Comparison of ENCODE assay signal across 8 cellular contexts in genomic region chr12:51341259-51342007, GRCh38. TPM values are rescaled to one million over a fixed set of nuclear protein-coding genes. Genes with fewer than 3 reads are reported as not detected.
DNase-seq lines count a peak whose midpoint lies in the region; ATAC-seq and TF ChIP-seq lines count a peak whose summit lies in the region.

No MANE protein-coding gene starts in this region.

- H3K27ac ChIP-seq in gastroesophageal sphincter, result peak overlapping the region in 1 of 4 donors; percentile 29
- peak overlapping the region; percentile 38 for H3K27ac ChIP-seq in osteoblast (ENCODE audit: low read depth, low read length)
- H3K27ac ChIP-seq in transverse colon, result peak overlapping the region in 3 of 4 donors; percentile 30 to 54 (median 36)

- ATAC-seq in gastroesophageal sphincter (peak; percentile 79), GM21526 (IDR thresholded peaks at IDR 0.05; ENCODE audit: low FRiP score, unreplicated experiment) (no peak)

- H3K27me3 ChIP-seq in gastroesophageal sphincter (no peaks in the 10 kb centered on the region), osteoblast (ENCODE audit: insufficient read depth, low read length) (no peaks in the 10 kb centered on the region), transverse colon (no peaks in the 10 kb centered on the region)

- intact Hi-C loops in transverse colon (cut with DNase I; ENCODE audit: low total_unique reads), result no loop called here

- TF ChIP-seq EP300 in gastroesophageal sphincter (IDR thresholded peaks at IDR 0.05) (no peak), transverse colon (IDR thresholded peaks at IDR 0.05; ENCODE audit: low read depth) (no peak)

- H3K9me3 ChIP-seq in gastroesophageal sphincter, result no peaks in the 10 kb centered on the region
- no peaks in the 10 kb centered on the region for H3K9me3 ChIP-seq in osteoblast (ENCODE audit: low read depth, low read length)
- H3K9me3 ChIP-seq in transverse colon, result no peaks in the 10 kb centered on the region

- no peak for TF ChIP-seq POLR2A in gastroesophageal sphincter (IDR thresholded peaks at IDR 0.05)
- TF ChIP-seq POLR2A in transverse colon (IDR thresholded peaks at IDR 0.05), result no peak

- H3K4me1 ChIP-seq in gastroesophageal sphincter (peaks cover 0 to 4% (median 3%) of the 10 kb centered on the region in 3 donors), osteoblast (ENCODE audit: insufficient read depth, low read length) (peaks cover 16% of the 10 kb centered on the region), transverse colon (peaks cover 0 to 7% (median 0%) of the 10 kb centered on the region in 4 donors)

- peak overlapping the region; percentile 96 for H3K4me2 ChIP-seq in osteoblast (ENCODE audit: insufficient read depth, low read length)

- no peaks in the 10 kb centered on the region for H3K79me2 ChIP-seq in osteoblast (ENCODE audit: insufficient read depth, low read length)

- peak; percentile 99 for TF ChIP-seq CTCF in LNCaP clone FGC (IDR thresholded peaks at IDR 0.05; ENCODE audit: control insufficient read depth, extremely low read depth, insufficient read depth)
- peak in 3 of 4 experiments; percentile 91 to 96 (median 94) for TF ChIP-seq CTCF in gastroesophageal sphincter (IDR thresholded peaks at IDR 0.05)
- peak; percentile 99 for TF ChIP-seq CTCF in osteoblast (IDR thresholded peaks at IDR 0.05; ENCODE audit: extremely low read depth, low read depth, low read length)
- TF ChIP-seq CTCF in transverse colon (IDR thresholded peaks at IDR 0.05), result peak; percentile 96 to 99 (median 98)

- in situ Hi-C loops in G401 (cut with HindIII; ENCODE audit: low sequenced_read_pairs) (no loop called here), transverse colon (cut with MboI; ENCODE audit: low pct_ligation_motif_present in 1 of 4, low pct_unique_long_range_greater_than_20kb in 1 of 4, low sequenced_read_pairs in 3 of 4) (loop anchor here (5.0 to 25.0 kb wide), 3 partner anchors 69 to 279 kb away; partner anchors contain the start of gene SMAGP (in 1 of the 4))

- peak overlapping the region; percentile 98 for H2AFZ ChIP-seq in osteoblast (ENCODE audit: low read length)

- no peaks in the 10 kb centered on the region for H4K20me1 ChIP-seq in osteoblast (ENCODE audit: insufficient read depth, low read length)

- H3K4me3 ChIP-seq in LNCaP clone FGC (ENCODE audit: low read depth, low read length) (no peak overlapping the region), gastroesophageal sphincter (peak overlapping the region in 1 of 2 donors; percentile 21), osteoblast (ENCODE audit: insufficient read depth, low read length) (peak overlapping the region; percentile 70), transverse colon (peak overlapping the region in 1 of 4 donors; percentile 32)

- H3K36me3 ChIP-seq in gastroesophageal sphincter (no peaks in the 10 kb centered on the region), osteoblast (ENCODE audit: insufficient read depth, low read length) (no peaks in the 10 kb centered on the region), transverse colon (no peaks in the 10 kb centered on the region)

- DNase-seq in G401 (ENCODE audit: low spot score), result peak; percentile 79
- DNase-seq in LNCaP clone FGC (ENCODE audit: low read depth), result peak; percentile 32
- DNase-seq in SHP77 treated with DMSO at 0.1 percent for 48 hours (lab: John Stamatoyannopoulos, UW), result peak; percentile 16
- DNase-seq in activated naive CD4-positive, alpha-beta T cell treated with Interleukin-2 at 50 U/mL for 16 hours, result peak; percentile 71
- peak; percentile 89 for DNase-seq in osteoblast (ENCODE audit: insufficient read length, low spot score, missing footprints)
- DNase-seq in transverse colon, result peak; percentile 82

- 18 to 24% methylated on average over 6 of the region's 9 CpGs for WGBS in gastroesophageal sphincter (ENCODE audit: low coverage in 1 of 2), 2 donors
- WGBS in transverse colon (ENCODE audit: low coverage in 1 of 2), 2 donors, result 23 to 29% methylated on average over 3 to 9 of the region's 9 CpGs

RNA-seq across cellular contexts. Expression of gene CELA1, which starts 5.0 kb away (rescaled TPM):
- not detected in 2 replicates for total RNA-seq in G401 (2014; rRNA removed; shearing (Covaris generic))
- not detected for total RNA-seq in gastroesophageal sphincter
- total RNA-seq in osteoblast, result not detected in 2 replicates
- not detected for total RNA-seq in transverse colon

RNA-seq across cellular contexts. Expression of gene BIN2, which starts 17.5 kb away (rescaled TPM):
- total RNA-seq in G401 (2014; rRNA removed; shearing (Covaris generic)), result not detected in 2 replicates
- total RNA-seq in gastroesophageal sphincter (1 to 10 TPM in 3 of 4 donors, under 1 TPM in 1; 0.62 to 5.4 (median 2.0) TPM), osteoblast (under 0.01 TPM in 1 of 2 replicates, not detected in the other), transverse colon (10 to 100 TPM in 2 of 4 donors, 1 to 10 TPM in 2; 4.0 to 28.8 (median 9.0) TPM)

RNA-seq across cellular contexts. Expression of gene GALNT6, which starts 49.8 kb away (rescaled TPM):
- total RNA-seq in G401 (2014; rRNA removed; shearing (Covaris generic)), result 5.8 and 18.1 TPM in 2 replicates
- 1 to 10 TPM; 2.1 to 3.5 (median 2.4) TPM for total RNA-seq in gastroesophageal sphincter
- total RNA-seq in osteoblast, result 7.1 and 9.8 TPM in 2 replicates
- total RNA-seq in transverse colon, result 10 to 100 TPM; 17.5 to 52.7 (median 26.8) TPM

Comparison
In these comparisons a context has a peak if more than half of its experiments do, and no peak if none do; other contexts are left out.
1. DNase-seq: peak in every context shown above with its lines; median percentile 89 in osteoblast; 82 in transverse colon; 79 in G401; 71 in activated naive CD4-positive, alpha-beta T cell treated with Interleukin-2 at 50 U/mL for 16 hours; 32 in LNCaP clone FGC; 16 in SHP77 treated with DMSO at 0.1 percent for 48 hours.